In genomic region chr5:109479260-109479860, GRCh38 we compare ENCODE assay signal across 9 cellular contexts.
DNase-seq lines count a peak whose midpoint lies in the region; TF ChIP-seq lines count a peak whose summit lies in the region.
"Had no signal": no experiment of that assay in that cellular context is flagged by ENCODE, and none has a peak within 500 bp of the region (broad histone marks: within the 10 kb centered on the region; RNA-seq: fewer than 3 reads in every experiment).

No MANE protein-coding gene starts in this region.

- H3K4me1 Mint-ChIP-seq in CD4-positive, alpha-beta memory T cell = no peaks in the 10 kb centered on the region

- H3K36me3 ChIP-seq in CD4-positive, alpha-beta memory T cell (ENCODE audit: insufficient read depth, low read length) = no peaks in the 10 kb centered on the region
- H3K36me3 ChIP-seq in WERI-Rb-1 = no peaks in the 10 kb centered on the region

- H3K9me3 Mint-ChIP-seq in CD4-positive, alpha-beta memory T cell = no peaks in the 10 kb centered on the region

- no peaks in the 10 kb centered on the region for H3K4me1 ChIP-seq in CD4-positive, alpha-beta memory T cell (ENCODE audit: insufficient read depth, low read length)

- no peaks in the 10 kb centered on the region for H3K9me3 ChIP-seq in CD4-positive, alpha-beta memory T cell (ENCODE audit: control insufficient read depth in 1 of 2, low read length in 2 of 2)
- H3K9me3 ChIP-seq in WERI-Rb-1 (ENCODE audit: severe bottlenecking) = no peaks in the 10 kb centered on the region

- H3K27me3 ChIP-seq in CD4-positive, alpha-beta memory T cell (ENCODE audit: insufficient read depth, low read length) = no peaks in the 10 kb centered on the region
- H3K27me3 ChIP-seq in WERI-Rb-1 (ENCODE audit: insufficient read depth, low read depth, severe bottlenecking) = no peaks in the 10 kb centered on the region

- in situ Hi-C loops in SK-MEL-5 (cut with HindIII; ENCODE audit: low pct_unique_long_range_greater_than_20kb, low sequenced_read_pairs) = no loop called here

- H3K4me3 Mint-ChIP-seq in CD4-positive, alpha-beta memory T cell = no peak overlapping the region
- H3K4me3 Mint-ChIP-seq: activated naive CD8-positive, alpha-beta T cell had no signal

- intact Hi-C loops in CD4-positive, alpha-beta memory T cell (cut with micrococcal nuclease) = loop anchor here (1.0 kb wide), 4 partner anchors 559 to 1146 kb away; no protein-coding TSS in a partner anchor

- no peak overlapping the region for H3K27ac Mint-ChIP-seq in CD4-positive, alpha-beta memory T cell
- H3K27ac Mint-ChIP-seq: activated naive CD8-positive, alpha-beta T cell had no signal

- peak in 3 of 5 donors; percentile 10 to 16 (median 16) for DNase-seq in CD4-positive, alpha-beta memory T cell
- DNase-seq in HCEC 1CT = peak; percentile 36
- peak; percentile 47 for DNase-seq in SK-MEL-5 (ENCODE audit: low read depth, low spot score)
- peak; percentile 36 for DNase-seq in iris pigment epithelial cell (ENCODE audit: low read depth)
- no peak for DNase-seq in HK-2 (ENCODE audit: unreplicated experiment)
- no peak for DNase-seq in activated T-cell treated with anti-CD3 and anti-CD28 coated beads, Interleukin-2, amount 50 U/mL, for 1 hour
- no peak for DNase-seq in WERI-Rb-1
- DNase-seq in C1 segment of cervical spinal cord (lab: John Stamatoyannopoulos, UW) = no peak

- H3K27ac ChIP-seq in CD4-positive, alpha-beta memory T cell (ENCODE audit: low read depth, low read length) = no peak overlapping the region
- no peak overlapping the region for H3K27ac ChIP-seq in WERI-Rb-1

- no peak for TF ChIP-seq CTCF in WERI-Rb-1 (IDR thresholded peaks at IDR 0.05; ENCODE audit: low read depth, low read length)

- peaks cover 2 to 9% of the 10 kb centered on the region in 2 donors for H3K27me3 Mint-ChIP-seq in CD4-positive, alpha-beta memory T cell
- H3K27me3 Mint-ChIP-seq: activated naive CD8-positive, alpha-beta T cell had no signal

- CTCF ChIA-PET in CD4-positive, alpha-beta memory T cell (lab: Charles Lee; ENCODE audit: partially characterized antibody) = interaction anchor here (1.3 to 2.1 kb wide), 3 partner anchors 14 to 837 kb away, joined by 3 to 7 read pairs (median 3); no protein-coding TSS in a partner anchor

- H3K4me3 ChIP-seq in CD4-positive, alpha-beta memory T cell (ENCODE audit: low read length in 2 of 2) = no peak overlapping the region
- H3K4me3 ChIP-seq in WERI-Rb-1 (ENCODE audit: low read depth, low read length) = no peak overlapping the region

- POLR2A ChIA-PET in CD4-positive, alpha-beta memory T cell (lab: Charles Lee; ENCODE audit: partially characterized antibody) = no interaction called here

- no peaks in the 10 kb centered on the region for H3K36me3 Mint-ChIP-seq in CD4-positive, alpha-beta memory T cell
- H3K36me3 Mint-ChIP-seq: activated naive CD8-positive, alpha-beta T cell had no signal

Comparison
In these comparisons a context has a peak if more than half of its experiments do, and no peak if none do; other contexts are left out.
1. DNase-seq: peak in CD4-positive, alpha-beta memory T cell (3 of 5), HCEC 1CT (single experiment), SK-MEL-5 (single experiment) and iris pigment epithelial cell (single experiment); none in HK-2 (single experiment), activated T-cell treated with anti-CD3 and anti-CD28 coated beads, Interleukin-2, amount 50 U/mL, for 1 hour (single experiment), WERI-Rb-1 (single experiment) and C1 segment of cervical spinal cord (0 of 14).